9 cellular contexts compared by ENCODE assay signal in genomic region chr11:67312187-67313021, GRCh38. TPM values are rescaled to one million over a fixed set of nuclear protein-coding genes. Genes with fewer than 3 reads are reported as not detected.
DNase-seq lines count a peak whose midpoint lies in the region; ATAC-seq lines count a peak whose summit lies in the region.
"Had no signal": no experiment of that assay in that cellular context is flagged by ENCODE, and none has a peak within 500 bp of the region (broad histone marks: within the 10 kb centered on the region; RNA-seq: fewer than 3 reads in every experiment).

No MANE protein-coding gene starts in this region.

- DNase-seq in AML-193 (lab: John Stamatoyannopoulos, UW) = peak; percentile 35 to 46
- peak; percentile 82 for DNase-seq in OCI-M1 (lab: John Stamatoyannopoulos, UW)
- DNase-seq in memory B cell (ENCODE audit: low spot score in 2 of 2) = no peak
- no peak for DNase-seq in NCI-H1694 treated with DMSO at 0.1 percent for 48 hours (lab: John Stamatoyannopoulos, UW)
- DNase-seq: SHP77 treated with DMSO at 0.1 percent for 48 hours had no signal

- H3K4me1 Mint-ChIP-seq in activated T-helper 17 cell treated with anti-CD3 and anti-CD28 coated beads, Interleukin-2, amount 50 U/mL, for 72 hours = peaks cover 20% of the 10 kb centered on the region
- H3K4me1 Mint-ChIP-seq in memory B cell = peaks cover 7% of the 10 kb centered on the region

- peak overlapping the region; percentile 74 for H3K4me3 Mint-ChIP-seq in activated T-helper 17 cell treated with anti-CD3 and anti-CD28 coated beads, Interleukin-2, amount 50 U/mL, for 72 hours
- H3K4me3 Mint-ChIP-seq in memory B cell = no peak overlapping the region

- ATAC-seq in activated T-helper 17 cell treated with anti-CD3 and anti-CD28 coated beads, Interleukin-2, amount 50 U/mL, for 72 hours (replicated peaks) = peak; percentile 23
- ATAC-seq in memory B cell (ENCODE audit: low read depth) (no peak), GM21360 (IDR thresholded peaks at IDR 0.05; ENCODE audit: unreplicated experiment) (no peak), GM18861 (IDR thresholded peaks at IDR 0.05; ENCODE audit: unreplicated experiment) (no peak), GM18873 (IDR thresholded peaks at IDR 0.05; ENCODE audit: low FRiP score, unreplicated experiment) (no peak)

- H3K9me3 Mint-ChIP-seq in activated T-helper 17 cell treated with anti-CD3 and anti-CD28 coated beads, Interleukin-2, amount 50 U/mL, for 72 hours = no peaks in the 10 kb centered on the region
- H3K9me3 Mint-ChIP-seq in memory B cell = no peaks in the 10 kb centered on the region

- peak overlapping the region; percentile 90 for H3K27ac Mint-ChIP-seq in activated T-helper 17 cell treated with anti-CD3 and anti-CD28 coated beads, Interleukin-2, amount 50 U/mL, for 72 hours
- peak overlapping the region; percentile 39 for H3K27ac Mint-ChIP-seq in memory B cell

- no peaks in the 10 kb centered on the region for H3K27me3 Mint-ChIP-seq in activated T-helper 17 cell treated with anti-CD3 and anti-CD28 coated beads, Interleukin-2, amount 50 U/mL, for 72 hours
- H3K27me3 Mint-ChIP-seq in memory B cell = no peaks in the 10 kb centered on the region

- peaks cover under 1% of the 10 kb centered on the region for H3K36me3 Mint-ChIP-seq in activated T-helper 17 cell treated with anti-CD3 and anti-CD28 coated beads, Interleukin-2, amount 50 U/mL, for 72 hours (ENCODE audit: low read depth)
- H3K36me3 Mint-ChIP-seq in memory B cell = no peaks in the 10 kb centered on the region

RNA-seq across cellular contexts. Expression of gene SSH3, which starts 9.1 kb away (rescaled TPM):
- total RNA-seq in activated T-helper 17 cell treated with anti-CD3 and anti-CD28 coated beads, Interleukin-2, amount 50 U/mL, for 72 hours = 10 to 100 TPM; 15.8 to 22.0 TPM

RNA-seq across cellular contexts. Expression of gene ANKRD13D, which starts 23.3 kb away (rescaled TPM):
- total RNA-seq in activated T-helper 17 cell treated with anti-CD3 and anti-CD28 coated beads, Interleukin-2, amount 50 U/mL, for 72 hours = 100 to 1,000 TPM; 102 to 137 TPM

RNA-seq across cellular contexts. Expression of gene POLD4, which starts 40.9 kb away (rescaled TPM):
- total RNA-seq in activated T-helper 17 cell treated with anti-CD3 and anti-CD28 coated beads, Interleukin-2, amount 50 U/mL, for 72 hours = 10 to 100 TPM; 32.4 to 60.2 TPM

RNA-seq across cellular contexts. Expression of gene GRK2, which starts 46.1 kb away (rescaled TPM):
- total RNA-seq in activated T-helper 17 cell treated with anti-CD3 and anti-CD28 coated beads, Interleukin-2, amount 50 U/mL, for 72 hours = 100 to 1,000 TPM; 197 to 265 TPM

Comparison
In these comparisons a context has a peak if more than half of its experiments do, and no peak if none do; other contexts are left out.
1. DNase-seq: peak in AML-193 (2 of 2) and OCI-M1 (single experiment); none in memory B cell (0 of 2) and NCI-H1694 treated with DMSO at 0.1 percent for 48 hours (single experiment).